8 cellular contexts compared by ENCODE assay signal in genomic region chr1:28505406-28506187, GRCh38. TPM values are rescaled to one million over a fixed set of nuclear protein-coding genes. Genes with fewer than 3 reads are reported as not detected.
DNase-seq lines count a peak whose midpoint lies in the region; TF ChIP-seq lines count a peak whose summit lies in the region.

A gene with protein sequence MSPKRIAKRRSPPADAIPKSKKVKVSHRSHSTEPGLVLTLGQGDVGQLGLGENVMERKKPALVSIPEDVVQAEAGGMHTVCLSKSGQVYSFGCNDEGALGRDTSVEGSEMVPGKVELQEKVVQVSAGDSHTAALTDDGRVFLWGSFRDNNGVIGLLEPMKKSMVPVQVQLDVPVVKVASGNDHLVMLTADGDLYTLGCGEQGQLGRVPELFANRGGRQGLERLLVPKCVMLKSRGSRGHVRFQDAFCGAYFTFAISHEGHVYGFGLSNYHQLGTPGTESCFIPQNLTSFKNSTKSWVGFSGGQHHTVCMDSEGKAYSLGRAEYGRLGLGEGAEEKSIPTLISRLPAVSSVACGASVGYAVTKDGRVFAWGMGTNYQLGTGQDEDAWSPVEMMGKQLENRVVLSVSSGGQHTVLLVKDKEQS (plus strand): TSS chr1:28506043. CDS start chr1:28529867, 23,824 bp downstream.

- CTCF ChIA-PET in SK-N-SH (lab: Yijun Ruan, JAX): interaction anchor here (0.7 to 1.3 kb wide), 3 partner anchors 96 to 257 kb away, joined by 3 to 5 read pairs (median 3); no protein-coding TSS in a partner anchor

- peak within 1 kb of the TSS; percentile 97 for H2AFZ ChIP-seq in SK-N-SH (ENCODE audit: low read depth)

- H3K4me1 Mint-ChIP-seq in HFFc6 (ENCODE audit: low read depth): peaks cover 40% of the 10 kb centered on the region

- peak within 1 kb of the TSS; percentile 99 for H3K9ac ChIP-seq in SK-N-SH

- peak in 1 of 2 experiments; percentile 30; a peak in 1 of 4 replicates for TF ChIP-seq EP300 in SK-N-SH (IDR thresholded peaks at IDR 0.05; ENCODE audit: borderline replicate concordance in 1 of 2, low read depth in 1 of 2, low read length in 1 of 2)

- peaks cover 18 to 20% of the 10 kb centered on the region in 2 experiments; a peak in 3 of 4 replicates for H3K4me1 ChIP-seq in SK-N-SH (ENCODE audit: control insufficient read depth in 1 of 2, insufficient read depth in 2 of 2, low read depth in 1 of 2, low read length in 1 of 2)

- WGBS in SK-N-SH (ENCODE audit: low lambda C conversion rate): under 1% methylated on average over 41 of the region's 41 CpGs

- H3K4me2 ChIP-seq in SK-N-SH: peak within 1 kb of the TSS; percentile 88

- peaks cover 62% of the 10 kb centered on the region for H3F3A ChIP-seq in SK-N-SH (replicated peaks; ENCODE audit: insufficient read depth)

- peaks cover 55% of the 10 kb centered on the region for H3K36me3 Mint-ChIP-seq in HFFc6 (ENCODE audit: low read depth)

- peak; percentile 93 for DNase-seq in GM04503 (ENCODE audit: low read depth)
- peak; percentile 99 for DNase-seq in HFFc6
- peak; percentile 97 for DNase-seq in NCI-H1048 (lab: John Stamatoyannopoulos, UW)
- DNase-seq in SK-N-SH: peak; percentile 95
- peak; percentile 94 for DNase-seq in activated naive CD4-positive, alpha-beta T cell treated with anti-CD3 and anti-CD28 coated beads, Interleukin-2, amount 50 U/mL, for 16 hours
- DNase-seq in globus pallidus (ENCODE audit: low spot score): peak; percentile 97
- DNase-seq in occipital lobe (lab: John Stamatoyannopoulos, UW): peak; percentile 88

- H3K27ac ChIP-seq in SK-N-SH (ENCODE audit: low read depth in 2 of 2, low read length in 1 of 2) (peak within 1 kb of the TSS; percentile 75 to 92), temporal lobe (ENCODE audit: low read depth, low read length) (peak within 1 kb of the TSS; percentile 81)

- peaks cover 50% of the 10 kb centered on the region for H3K79me2 ChIP-seq in SK-N-SH (ENCODE audit: insufficient read depth)

- TF ChIP-seq RAD21 in SK-N-SH (IDR thresholded peaks at IDR 0.05; ENCODE audit: low read length): no peak

- peak within 1 kb of the TSS; percentile 97 for H3K4me3 Mint-ChIP-seq in HFFc6

- no peaks in the 10 kb centered on the region for H3K9me2 ChIP-seq in SK-N-SH

- H3K9me3 Mint-ChIP-seq in HFFc6: peaks cover 47% of the 10 kb centered on the region

- H3K4me3 ChIP-seq in SK-N-SH (ENCODE audit: low read depth in 2 of 2, low read length in 1 of 2): peak within 1 kb of the TSS; percentile 70 to 98

- peaks cover 41% of the 10 kb centered on the region for H4K20me1 ChIP-seq in SK-N-SH (ENCODE audit: insufficient read depth)

- H3K27me3 ChIP-seq in SK-N-SH (ENCODE audit: insufficient read depth): no peaks in the 10 kb centered on the region

- peaks cover 31 to 43% of the 10 kb centered on the region in 2 experiments for H3K36me3 ChIP-seq in SK-N-SH (replicated peaks in 1 of 2; ENCODE audit: control insufficient read depth in 1 of 2, insufficient read depth in 2 of 2, low read length in 1 of 2)

- no peaks in the 10 kb centered on the region for H3K9me3 ChIP-seq in SK-N-SH

- peaks cover 52% of the 10 kb centered on the region for H3K27me3 Mint-ChIP-seq in HFFc6 (ENCODE audit: insufficient read depth)

- TF ChIP-seq CTCF in HFFc6 (IDR thresholded peaks at IDR 0.05): no peak
- no peak for TF ChIP-seq CTCF in SK-N-SH (IDR thresholded peaks at IDR 0.05)

- POLR2A ChIA-PET in SK-N-SH (lab: Yijun Ruan, JAX): interaction anchor here (0.7 to 1.4 kb wide), 11 partner anchors 11 to 142 kb away, joined by 3 to 6 read pairs (median 3); partner anchors contain the start of gene TAF12

- peak within 1 kb of the TSS; percentile 96 for H3K27ac Mint-ChIP-seq in HFFc6

TF ChIP-seq in SK-N-SH, 30 proteins besides CTCF, POLR2A, EP300 and RAD21 (continues in another document):
- TF ChIP-seq MXI1 (IDR thresholded peaks at IDR 0.05; ENCODE audit: low read depth, low read length) (peak; percentile 84; the same call in 1 of the 2 replicates), USF2 (IDR thresholded peaks at IDR 0.05; ENCODE audit: borderline replicate concordance, low read depth, low read length) (no peak), TEAD4 (IDR thresholded peaks at IDR 0.05; ENCODE audit: borderline replicate concordance, insufficient read depth) (no peak), SIN3A (IDR thresholded peaks at IDR 0.05; ENCODE audit: borderline replicate concordance, low read depth, low read length) (peak; percentile 96; the same call in 1 of the 2 replicates), CHD2 (IDR thresholded peaks at IDR 0.05; ENCODE audit: low read length, partially characterized antibody) (peak; percentile 100), POLR2AphosphoS5 (IDR thresholded peaks at IDR 0.05; ENCODE audit: low read depth, low read length) (peak; percentile 100), RCOR1 (IDR thresholded peaks at IDR 0.05; ENCODE audit: low read length) (0 out of 2 replicates have a peak, but pooled peaks have one; percentile 29), RXRA (IDR thresholded peaks at IDR 0.05; ENCODE audit: borderline replicate concordance, low read depth) (no peak), SMC3 (IDR thresholded peaks at IDR 0.05; ENCODE audit: low read depth, low read length) (no peak), JUND (IDR thresholded peaks at IDR 0.05) (no peak), FOSL2 (IDR thresholded peaks at IDR 0.05; ENCODE audit: borderline replicate concordance, low read depth) (0 out of 2 replicates have a peak, but pooled peaks have one; percentile 0), MAX (IDR thresholded peaks at IDR 0.05; ENCODE audit: low read depth) (peak; percentile 83), ELF1 (IDR thresholded peaks at IDR 0.05) (peak; percentile 90), FOXM1 (IDR thresholded peaks at IDR 0.05; ENCODE audit: low read depth) (no peak), YY1 (IDR thresholded peaks at IDR 0.05; ENCODE audit: low read depth) (peak; percentile 52), GABPA (IDR thresholded peaks at IDR 0.05; ENCODE audit: low read depth) (peak; percentile 59), GATA2 (CRISPR knock-in tag; IDR thresholded peaks at IDR 0.05) (no peak), RFX5 (IDR thresholded peaks at IDR 0.05; ENCODE audit: low read length) (no peak), NFIC (IDR thresholded peaks at IDR 0.05; ENCODE audit: borderline replicate concordance) (no peak; the same call in 1 of the 2 replicates)
- TF ChIP-seq, protein P1, sequence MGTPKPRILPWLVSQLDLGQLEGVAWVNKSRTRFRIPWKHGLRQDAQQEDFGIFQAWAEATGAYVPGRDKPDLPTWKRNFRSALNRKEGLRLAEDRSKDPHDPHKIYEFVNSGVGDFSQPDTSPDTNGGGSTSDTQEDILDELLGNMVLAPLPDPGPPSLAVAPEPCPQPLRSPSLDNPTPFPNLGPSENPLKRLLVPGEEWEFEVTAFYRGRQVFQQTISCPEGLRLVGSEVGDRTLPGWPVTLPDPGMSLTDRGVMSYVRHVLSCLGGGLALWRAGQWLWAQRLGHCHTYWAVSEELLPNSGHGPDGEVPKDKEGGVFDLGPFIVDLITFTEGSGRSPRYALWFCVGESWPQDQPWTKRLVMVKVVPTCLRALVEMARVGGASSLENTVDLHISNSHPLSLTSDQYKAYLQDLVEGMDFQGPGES (IDR thresholded peaks at IDR 0.05; ENCODE audit: low read depth, low read length): 0 out of 2 replicates have a peak, but pooled peaks have one; percentile 11
- TF ChIP-seq, protein P2, sequence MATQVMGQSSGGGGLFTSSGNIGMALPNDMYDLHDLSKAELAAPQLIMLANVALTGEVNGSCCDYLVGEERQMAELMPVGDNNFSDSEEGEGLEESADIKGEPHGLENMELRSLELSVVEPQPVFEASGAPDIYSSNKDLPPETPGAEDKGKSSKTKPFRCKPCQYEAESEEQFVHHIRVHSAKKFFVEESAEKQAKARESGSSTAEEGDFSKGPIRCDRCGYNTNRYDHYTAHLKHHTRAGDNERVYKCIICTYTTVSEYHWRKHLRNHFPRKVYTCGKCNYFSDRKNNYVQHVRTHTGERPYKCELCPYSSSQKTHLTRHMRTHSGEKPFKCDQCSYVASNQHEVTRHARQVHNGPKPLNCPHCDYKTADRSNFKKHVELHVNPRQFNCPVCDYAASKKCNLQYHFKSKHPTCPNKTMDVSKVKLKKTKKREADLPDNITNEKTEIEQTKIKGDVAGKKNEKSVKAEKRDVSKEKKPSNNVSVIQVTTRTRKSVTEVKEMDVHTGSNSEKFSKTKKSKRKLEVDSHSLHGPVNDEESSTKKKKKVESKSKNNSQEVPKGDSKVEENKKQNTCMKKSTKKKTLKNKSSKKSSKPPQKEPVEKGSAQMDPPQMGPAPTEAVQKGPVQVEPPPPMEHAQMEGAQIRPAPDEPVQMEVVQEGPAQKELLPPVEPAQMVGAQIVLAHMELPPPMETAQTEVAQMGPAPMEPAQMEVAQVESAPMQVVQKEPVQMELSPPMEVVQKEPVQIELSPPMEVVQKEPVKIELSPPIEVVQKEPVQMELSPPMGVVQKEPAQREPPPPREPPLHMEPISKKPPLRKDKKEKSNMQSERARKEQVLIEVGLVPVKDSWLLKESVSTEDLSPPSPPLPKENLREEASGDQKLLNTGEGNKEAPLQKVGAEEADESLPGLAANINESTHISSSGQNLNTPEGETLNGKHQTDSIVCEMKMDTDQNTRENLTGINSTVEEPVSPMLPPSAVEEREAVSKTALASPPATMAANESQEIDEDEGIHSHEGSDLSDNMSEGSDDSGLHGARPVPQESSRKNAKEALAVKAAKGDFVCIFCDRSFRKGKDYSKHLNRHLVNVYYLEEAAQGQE (IDR thresholded peaks at IDR 0.05; ENCODE audit: low read depth, low read length): peak; percentile 80

RNA-seq across cellular contexts. Expression of the gene that starts here (rescaled TPM):
- total RNA-seq in HFFc6 (2021; fragmentation: NEBNext Ultra II Directional; extraction: Animal tissue kit (Norgen Biotek cat#: 25700)): 10 to 100 TPM; 30.9 to 45.4 (median 38.4) TPM
- polyA plus RNA-seq in SK-N-SH (2012; rRNA removed): 56.2 and 61.0 TPM in 2 replicates
- 37.6 and 56.7 TPM in 2 replicates for polyA plus RNA-seq in SK-N-SH (2012; cell fraction: cytosol; rRNA removed)
- polyA plus RNA-seq in SK-N-SH (2012; cell fraction: nucleus; rRNA removed): 51.9 and 53.7 TPM in 2 replicates
- total RNA-seq in occipital lobe (13.4 TPM), temporal lobe (11.1 TPM)

Comparison
In these comparisons a context has a peak if more than half of its experiments do, and no peak if none do; other contexts are left out.
1. Peak in every context shown above with its lines: DNase-seq, H3K4me3 ChIP-seq and H3K27ac ChIP-seq.